ENCODE assay signal across 14 cellular contexts in genomic region chr13:112959206-112959605, GRCh38. TPM values are rescaled to one million over a fixed set of nuclear protein-coding genes. Genes with fewer than 3 reads are reported as not detected.
DNase-seq lines count a peak whose midpoint lies in the region; FAIRE-seq and TF ChIP-seq lines count a peak whose summit lies in the region.
"Had no signal": no experiment of that assay in that cellular context is flagged by ENCODE, and none has a peak within 500 bp of the region (broad histone marks: within the 10 kb centered on the region; RNA-seq: fewer than 3 reads in every experiment).

No MANE protein-coding gene starts in this region.

- no peak overlapping the region for H3K9ac ChIP-seq in neural progenitor cell

- no peak overlapping the region for H2AFZ ChIP-seq in neural progenitor cell (replicated peaks)
- H2AFZ ChIP-seq: hepatocyte had no signal

- TF ChIP-seq CTCF in brain (conservative IDR thresholded peaks at IDR 0.05) (no peak), neural progenitor cell (IDR thresholded peaks at IDR 0.05) (no peak), type B pancreatic cell (conservative IDR thresholded peaks at IDR 0.05) (no peak)

- H3K36me3 Mint-ChIP-seq in brain: no peaks in the 10 kb centered on the region
- H3K36me3 Mint-ChIP-seq in neural progenitor cell: peaks cover 4% of the 10 kb centered on the region
- no peaks in the 10 kb centered on the region for H3K36me3 Mint-ChIP-seq in type B pancreatic cell
- H3K36me3 Mint-ChIP-seq: CD4-positive, CD25-positive, alpha-beta regulatory T cell; memory B cell had no signal

- H4K20me1 ChIP-seq in neural progenitor cell (ENCODE audit: low read depth): peaks cover 59% of the 10 kb centered on the region

- DNase-seq in cardiac septum (ENCODE audit: low spot score): peak; percentile 80
- no peak for DNase-seq in neural progenitor cell (ENCODE audit: low spot score)
- DNase-seq in type B pancreatic cell (ENCODE audit: extremely low spot score, unreplicated experiment): no peak
- DNase-seq in stimulated activated CD4-positive, alpha-beta T cell treated with anti-CD3 and anti-CD28 coated beads, Interleukin-4, amount 100 ng/mL, for 4 hours: no peak
- DNase-seq in RCC 7860 (ENCODE audit: low spot score): no peak
- no peak for DNase-seq in NAMALWA (ENCODE audit: low spot score)
- DNase-seq: activated CD4-positive, alpha-beta T cell treated with anti-CD3 and anti-CD28 coated beads, Interleukin-2, amount 10 ng/mL, durations not matched to agents 24 days and 14 days; CD4-positive, CD25-positive, alpha-beta regulatory T cell; MM.1S; stimulated activated naive CD4-positive, alpha-beta T cell treated with Interleukin-2 at 50 U/mL for 16 hours had no signal

- H3K9me3 Mint-ChIP-seq in brain (peaks cover 0 to 2% (median 0%) of the 10 kb centered on the region in 5 experiments), neural progenitor cell (peaks cover 3% of the 10 kb centered on the region), type B pancreatic cell (no peaks in the 10 kb centered on the region)
- H3K9me3 Mint-ChIP-seq: activated CD4-positive, alpha-beta T cell treated with anti-CD3 and anti-CD28 coated beads, Interleukin-2, amount 10 ng/mL, durations not matched to agents 24 days and 14 days; CD4-positive, CD25-positive, alpha-beta regulatory T cell; memory B cell; T-helper 1 cell treated with Interleukin-12 subunit alpha and Interleukin-12 subunit beta and Interleukin-4 antibody, amounts not matched to agents 30 μg/mL and 1 μg/mL, for 36 hours had no signal

- H3K27me3 Mint-ChIP-seq in brain: peaks cover 3% of the 10 kb centered on the region
- peaks cover 7% of the 10 kb centered on the region for H3K27me3 Mint-ChIP-seq in neural progenitor cell (ENCODE audit: insufficient read depth, low read depth)
- H3K27me3 Mint-ChIP-seq in type B pancreatic cell: no peaks in the 10 kb centered on the region
- H3K27me3 Mint-ChIP-seq: activated CD4-positive, alpha-beta T cell treated with anti-CD3 and anti-CD28 coated beads, Interleukin-2, amount 10 ng/mL, durations not matched to agents 24 days and 14 days; CD4-positive, CD25-positive, alpha-beta regulatory T cell had no signal

- H3K4me3 Mint-ChIP-seq in brain (peak overlapping the region in 1 of 5 experiments; percentile 37), neural progenitor cell (no peak overlapping the region), type B pancreatic cell (no peak overlapping the region)
- H3K4me3 Mint-ChIP-seq: activated CD4-positive, alpha-beta T cell treated with anti-CD3 and anti-CD28 coated beads, Interleukin-2, amount 10 ng/mL, durations not matched to agents 24 days and 14 days; CD4-positive, CD25-positive, alpha-beta regulatory T cell; memory B cell; T-helper 1 cell treated with Interleukin-12 subunit alpha and Interleukin-12 subunit beta and Interleukin-4 antibody, amounts not matched to agents 30 μg/mL and 1 μg/mL, for 36 hours had no signal

- H3K27me3 ChIP-seq in neural progenitor cell: no peaks in the 10 kb centered on the region
- H3K27me3 ChIP-seq: hepatocyte had no signal

- H3K27ac Mint-ChIP-seq in brain (peak overlapping the region in 4 of 5 experiments; percentile 11 to 90 (median 61)), neural progenitor cell (peak overlapping the region; percentile 63), type B pancreatic cell (peak overlapping the region; percentile 16)
- H3K27ac Mint-ChIP-seq: activated CD4-positive, alpha-beta T cell treated with anti-CD3 and anti-CD28 coated beads, Interleukin-2, amount 10 ng/mL, durations not matched to agents 24 days and 14 days; CD4-positive, CD25-positive, alpha-beta regulatory T cell; memory B cell; T-helper 1 cell treated with Interleukin-12 subunit alpha and Interleukin-12 subunit beta and Interleukin-4 antibody, amounts not matched to agents 30 μg/mL and 1 μg/mL, for 36 hours had no signal

- peaks cover 27% of the 10 kb centered on the region for H3K79me2 ChIP-seq in neural progenitor cell (ENCODE audit: low read depth)
- H3K79me2 ChIP-seq: hepatocyte had no signal

- H3K4me1 Mint-ChIP-seq in brain (peaks cover 39% of the 10 kb centered on the region), neural progenitor cell (peaks cover 46% of the 10 kb centered on the region), type B pancreatic cell (ENCODE audit: unreplicated experiment) (peaks cover 19% of the 10 kb centered on the region)
- H3K4me1 Mint-ChIP-seq: activated CD4-positive, alpha-beta T cell treated with anti-CD3 and anti-CD28 coated beads, Interleukin-2, amount 10 ng/mL, durations not matched to agents 24 days and 14 days; CD4-positive, CD25-positive, alpha-beta regulatory T cell had no signal

- no peaks in the 10 kb centered on the region for H3K9me3 ChIP-seq in neural progenitor cell (ENCODE audit: low read depth)

- H3K4me3 ChIP-seq in neural progenitor cell: no peak overlapping the region
- H3K4me3 ChIP-seq: hepatocyte had no signal

- H3F3A ChIP-seq in neural progenitor cell (ENCODE audit: low read depth): peaks cover 27% of the 10 kb centered on the region

- intact Hi-C loops in cardiac septum (cut with DNase I): no loop called here

- no peak for FAIRE-seq in RCC 7860 (lab: Jason Lieb, UNC)

- peaks cover 33% of the 10 kb centered on the region for H3K4me1 ChIP-seq in neural progenitor cell

- H3K27ac ChIP-seq in neural progenitor cell: no peak overlapping the region
- H3K27ac ChIP-seq: hepatocyte had no signal

- no peaks in the 10 kb centered on the region for H3K36me3 ChIP-seq in neural progenitor cell

- no peak overlapping the region for H3K4me2 ChIP-seq in neural progenitor cell
- H3K4me2 ChIP-seq: hepatocyte had no signal

RNA-seq across cellular contexts. Expression of gene MCF2L, which starts 9.8 kb away (rescaled TPM):
- polyA plus RNA-seq in brain (ENCODE audit: insufficient read depth, low read depth, low replicate concordance): 61.7 TPM
- total RNA-seq in cardiac septum (38.9 TPM), neural progenitor cell (ENCODE audit: low replicate concordance) (40.4 and 59.2 TPM in 2 replicates), type B pancreatic cell (ENCODE audit: low replicate concordance) (37.3 and 46.9 TPM in 2 replicates)
